Comparison of ENCODE assay signal across 8 cellular contexts in the genomic region with DNA sequence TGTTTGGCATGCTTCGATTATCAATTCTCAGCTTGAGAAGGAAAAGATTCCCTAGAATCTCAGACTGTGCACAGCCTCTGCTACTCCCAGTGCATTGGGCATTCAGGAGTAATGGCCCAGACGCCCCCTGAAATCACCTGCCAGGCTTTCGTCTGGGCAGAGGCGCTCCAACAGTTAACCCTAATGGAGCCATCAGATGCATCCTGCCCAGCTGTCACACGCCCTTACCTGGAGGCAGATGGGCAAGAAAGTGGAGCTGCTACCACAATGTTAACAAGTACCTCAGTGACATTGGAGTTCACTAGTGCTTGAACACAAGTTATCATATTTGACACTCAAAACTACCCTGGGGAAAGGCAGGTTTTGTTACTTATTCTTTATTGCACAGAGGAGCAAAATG. TPM values are rescaled to one million over a fixed set of nuclear protein-coding genes. Genes with fewer than 3 reads are reported as not detected.
DNase-seq lines count a peak whose midpoint lies in the region; ATAC-seq and TF ChIP-seq lines count a peak whose summit lies in the region.

No MANE protein-coding gene starts in this region.

- peak overlapping the region; percentile 98 for H3K4me3 Mint-ChIP-seq in neural crest cell

- H3K9me3 Mint-ChIP-seq in neural crest cell: no peaks in the 10 kb centered on the region

- DNase-seq in NCI-H748 (lab: John Stamatoyannopoulos, UW; ENCODE audit: unreplicated experiment) (peak; percentile 62), NCI-H748 treated with DMSO at 0.1 percent for 48 hours (lab: John Stamatoyannopoulos, UW) (no peak), NCI-H510A (lab: John Stamatoyannopoulos, UW) (peak; percentile 38), dermis blood vessel endothelial cell (peak; percentile 6), neural crest cell (ENCODE audit: low read depth, low spot score) (no peak)

- TF ChIP-seq CTCF in neural crest cell (conservative IDR thresholded peaks at IDR 0.05): no peak

- peaks cover under 1% of the 10 kb centered on the region for H3K36me3 Mint-ChIP-seq in neural crest cell (ENCODE audit: low read depth)

- ATAC-seq in HG03457 (IDR thresholded peaks at IDR 0.05; ENCODE audit: unreplicated experiment): no peak
- no peak for ATAC-seq in HG03439 (IDR thresholded peaks at IDR 0.05; ENCODE audit: unreplicated experiment)
- ATAC-seq in GM21619 (IDR thresholded peaks at IDR 0.05; ENCODE audit: unreplicated experiment): no peak

- peak overlapping the region; percentile 100 for H3K27ac Mint-ChIP-seq in neural crest cell (ENCODE audit: unreplicated experiment)

- peaks cover 2% of the 10 kb centered on the region for H3K27me3 Mint-ChIP-seq in neural crest cell (ENCODE audit: low read depth)

- H3K4me1 Mint-ChIP-seq in neural crest cell: peaks cover 47% of the 10 kb centered on the region

RNA-seq across cellular contexts. Expression of gene LRP6, which starts 1.0 kb away (rescaled TPM):
- 57.2 and 64.6 TPM in 2 replicates for total RNA-seq in dermis blood vessel endothelial cell
- 56.2 and 60.3 TPM in 2 replicates for total RNA-seq in neural crest cell

Comparison
In these comparisons a context has a peak if more than half of its experiments do, and no peak if none do; other contexts are left out.
1. DNase-seq: peak in NCI-H748 (single experiment), NCI-H510A (single experiment) and dermis blood vessel endothelial cell (single experiment); none in NCI-H748 treated with DMSO at 0.1 percent for 48 hours (single experiment) and neural crest cell (single experiment).